Comparison of ENCODE assay signal across 9 cellular contexts in genomic region chr3:52005571-52005986, GRCh38. TPM values are rescaled to one million over a fixed set of nuclear protein-coding genes. Genes with fewer than 3 reads are reported as not detected.
A peak's percentile ranks its signal among the peaks of the same experiment; 100 is the strongest.
DNase-seq lines count a peak whose midpoint lies in the region; ATAC-seq and TF ChIP-seq lines count a peak whose summit lies in the region.
"Had no signal": no experiment of that assay in that cellular context is flagged by ENCODE, and none has a peak within 500 bp of the region (broad histone marks: within the 10 kb centered on the region; RNA-seq: fewer than 3 reads in every experiment).

No MANE protein-coding gene starts in this region.

- no peaks in the 10 kb centered on the region for H3K4me1 ChIP-seq in colonic mucosa

- peak overlapping the region in 1 of 2 donors; percentile 12 for H3K9ac ChIP-seq in colonic mucosa (ENCODE audit: low read depth in 2 of 2, low read length in 2 of 2)

- intact Hi-C loops in Right ventricle myocardium superior (cut with DNase I) = loop anchor here (2.0 to 10.0 kb wide), 2 partner anchors 117 to 339 kb away; no protein-coding TSS in a partner anchor
- intact Hi-C loops in colonic mucosa (cut with DNase I) = no loop called here

- DNase-seq in H7 (peak; percentile 94), SK-N-DZ (ENCODE audit: low spot score) (peak; percentile 68), Right ventricle myocardium superior (no peak), pons (ENCODE audit: low spot score) (peak; percentile 47), colonic mucosa (no peak), HPDE6-E6E7 (ENCODE audit: extremely low spot score) (no peak), H4 (ENCODE audit: low spot score) (no peak)
- DNase-seq: effector memory CD8-positive, alpha-beta T cell had no signal

- no peaks in the 10 kb centered on the region for H3K9me3 ChIP-seq in colonic mucosa

- no peak overlapping the region for H3K27ac ChIP-seq in colonic mucosa

- H3K4me3 ChIP-seq in H7 (ENCODE audit: insufficient read depth, low read depth, low read length) (no peak overlapping the region), colonic mucosa (no peak overlapping the region)

- no peak for TF ChIP-seq CTCF in colonic mucosa (IDR thresholded peaks at IDR 0.05)

- no peaks in the 10 kb centered on the region for H3K27me3 ChIP-seq in H7 (ENCODE audit: control insufficient read depth, insufficient read depth, low read length)
- H3K27me3 ChIP-seq in colonic mucosa = no peaks in the 10 kb centered on the region

- peak; percentile 30 for ATAC-seq in Right ventricle myocardium superior (ENCODE audit: poor library complexity)
- no peak for ATAC-seq in GM19463 (IDR thresholded peaks at IDR 0.05; ENCODE audit: unreplicated experiment)
- ATAC-seq: effector memory CD8-positive, alpha-beta T cell had no signal

- no peaks in the 10 kb centered on the region for H3K36me3 ChIP-seq in H7 (replicated peaks; ENCODE audit: control insufficient read depth, insufficient read depth, low read length)
- no peaks in the 10 kb centered on the region for H3K36me3 ChIP-seq in colonic mucosa

RNA-seq across cellular contexts. Expression of gene RPL29, which starts 9.9 kb away (rescaled TPM):
- total RNA-seq in H7 (2014; rRNA removed; shearing (Covaris generic)) = 1,001 and 1,107 TPM in 2 replicates
- polyA plus RNA-seq in SK-N-DZ (2014; cell fraction: cytosol; rRNA removed) = 1,243 and 1,338 TPM in 2 replicates
- polyA plus RNA-seq in SK-N-DZ (2014; cell fraction: nucleus; rRNA removed) = 862 and 1,031 TPM in 2 replicates
- 594 TPM for total RNA-seq in Right ventricle myocardium superior
- total RNA-seq in colonic mucosa = 1,000 to 10,000 TPM; 1,051 to 1,273 TPM
- total RNA-seq in H4 (2014; rRNA removed; shearing (Covaris generic)) = 1,303 and 1,313 TPM in 2 replicates

RNA-seq across cellular contexts. Expression of gene ACY1, which starts 22.2 kb away (rescaled TPM):
- total RNA-seq in H7 (2014; rRNA removed; shearing (Covaris generic)) = 97.7 and 101 TPM in 2 replicates
- 56.2 and 56.3 TPM in 2 replicates for polyA plus RNA-seq in SK-N-DZ (2014; cell fraction: cytosol; rRNA removed)
- 89.8 and 114 TPM in 2 replicates for polyA plus RNA-seq in SK-N-DZ (2014; cell fraction: nucleus; rRNA removed)
- 23.2 TPM for total RNA-seq in Right ventricle myocardium superior
- total RNA-seq in colonic mucosa = 100 to 1,000 TPM; 137 to 153 TPM
- total RNA-seq in H4 (2014; rRNA removed; shearing (Covaris generic)) = 35.6 and 41.7 TPM in 2 replicates

RNA-seq across cellular contexts. Expression of gene ABHD14A, which starts 30.7 kb away (rescaled TPM):
- total RNA-seq in H7 (2014; rRNA removed; shearing (Covaris generic)) = 7.5 and 7.7 TPM in 2 replicates
- polyA plus RNA-seq in SK-N-DZ (2014; cell fraction: cytosol; rRNA removed) = 26.8 and 32.0 TPM in 2 replicates
- polyA plus RNA-seq in SK-N-DZ (2014; cell fraction: nucleus; rRNA removed) = 19.5 and 24.0 TPM in 2 replicates
- 27.5 TPM for total RNA-seq in Right ventricle myocardium superior
- 1 to 10 TPM; 7.4 to 9.6 TPM for total RNA-seq in colonic mucosa
- 8.0 and 13.9 TPM in 2 replicates for total RNA-seq in H4 (2014; rRNA removed; shearing (Covaris generic))

RNA-seq across cellular contexts. Expression of gene ABHD14B, which starts 31.7 kb away (rescaled TPM):
- total RNA-seq in H7 (2014; rRNA removed; shearing (Covaris generic)) = 20.8 and 24.3 TPM in 2 replicates
- polyA plus RNA-seq in SK-N-DZ (2014; cell fraction: cytosol; rRNA removed) = 28.5 and 32.5 TPM in 2 replicates
- 38.4 and 42.4 TPM in 2 replicates for polyA plus RNA-seq in SK-N-DZ (2014; cell fraction: nucleus; rRNA removed)
- total RNA-seq in Right ventricle myocardium superior (12.6 TPM), colonic mucosa (10 to 100 TPM; 64.9 to 72.2 TPM)
- total RNA-seq in H4 (2014; rRNA removed; shearing (Covaris generic)) = 3.2 and 12.5 TPM in 2 replicates

RNA-seq across cellular contexts. Expression of gene PCBP4, which starts 38.3 kb away (rescaled TPM):
- 29.4 and 48.1 TPM in 2 replicates for total RNA-seq in H7 (2014; rRNA removed; shearing (Covaris generic))
- polyA plus RNA-seq in SK-N-DZ (2014; cell fraction: cytosol; rRNA removed) = 302 and 358 TPM in 2 replicates
- 571 and 659 TPM in 2 replicates for polyA plus RNA-seq in SK-N-DZ (2014; cell fraction: nucleus; rRNA removed)
- total RNA-seq in Right ventricle myocardium superior (64.1 TPM), colonic mucosa (10 to 100 TPM; 19.6 to 22.4 TPM)
- 27.0 and 31.0 TPM in 2 replicates for total RNA-seq in H4 (2014; rRNA removed; shearing (Covaris generic))

Comparison
In these comparisons a context has a peak if more than half of its experiments do, and no peak if none do; other contexts are left out.
1. DNase-seq: peak in H7 (single experiment), SK-N-DZ (single experiment) and pons (single experiment); none in Right ventricle myocardium superior (single experiment), colonic mucosa (single experiment), HPDE6-E6E7 (single experiment) and H4 (single experiment).